ENCODE assay signal across 11 cellular contexts in genomic region chr7:30502470-30503251, GRCh38. TPM values are rescaled to one million over a fixed set of nuclear protein-coding genes. Genes with fewer than 3 reads are reported as not detected.
DNase-seq lines count a peak whose midpoint lies in the region; ATAC-seq, FAIRE-seq and TF ChIP-seq lines count a peak whose summit lies in the region.
"Had no signal": no experiment of that assay in that cellular context is flagged by ENCODE, and none has a peak within 500 bp of the region (broad histone marks: within the 10 kb centered on the region; RNA-seq: fewer than 3 reads in every experiment).

No MANE protein-coding gene starts in this region.

- H3K4me3 ChIP-seq in OCI-LY3 (ENCODE audit: low read length) (no peak overlapping the region), endothelial cell of umbilical vein (replicated peaks in 1 of 3; ENCODE audit: insufficient read depth in 1 of 3, low read depth in 1 of 3, low read length in 3 of 3) (no peak overlapping the region)
- H3K4me3 ChIP-seq: SJCRH30 had no signal

- dilution Hi-C loops in endothelial cell of umbilical vein (cut with MboI; ENCODE audit: extremely low pct_ligation_motif_present, low sequenced_read_pairs) = no loop called here

- TF ChIP-seq CTCF in OCI-LY3 (IDR thresholded peaks at IDR 0.05; ENCODE audit: low read depth, low read length) (no peak), endothelial cell of umbilical vein (IDR thresholded peaks at IDR 0.05; ENCODE audit: extremely low read depth in 1 of 2, insufficient read depth in 1 of 2, low read depth in 1 of 2, low read length in 2 of 2) (no peak)

- POLR2A ChIA-PET in endothelial cell of umbilical vein (lab: Charles Lee) = no interaction called here

- FAIRE-seq in endothelial cell of umbilical vein (lab: Jason Lieb, UNC) = no peak

- H3K27me3 Mint-ChIP-seq in stimulated activated naive CD8-positive, alpha-beta T cell treated with anti-CD3 and anti-CD28 coated beads, Interleukin-15, Interleukin-2, amounts not matched to agents 100 ng/mL and 50 ng/mL, for 24 hours = no peaks in the 10 kb centered on the region

- H3K27me3 ChIP-seq in OCI-LY3 (ENCODE audit: low read depth, low read length) (no peaks in the 10 kb centered on the region), endothelial cell of umbilical vein (ENCODE audit: control insufficient read depth in 2 of 2, insufficient read depth in 2 of 2, low read length in 2 of 2) (no peaks in the 10 kb centered on the region)
- H3K27me3 ChIP-seq: SJCRH30 had no signal

- H3K4me3 Mint-ChIP-seq in stimulated activated naive CD8-positive, alpha-beta T cell treated with anti-CD3 and anti-CD28 coated beads, Interleukin-15, Interleukin-2, amounts not matched to agents 100 ng/mL and 50 ng/mL, for 24 hours = peak overlapping the region; percentile 89

- H3K27ac ChIP-seq in OCI-LY3 (ENCODE audit: low read length) = no peak overlapping the region
- no peak overlapping the region for H3K27ac ChIP-seq in endothelial cell of umbilical vein (ENCODE audit: insufficient read depth, low read depth, low read length)
- H3K27ac ChIP-seq in substantia nigra (ENCODE audit: low read depth, low read length, poor library complexity, severe bottlenecking) = no peak overlapping the region
- H3K27ac ChIP-seq: SJCRH30 had no signal

- H3K4me1 ChIP-seq in OCI-LY3 (ENCODE audit: low read length) (peaks cover 11% of the 10 kb centered on the region), endothelial cell of umbilical vein (ENCODE audit: control insufficient read depth, extremely low read depth, insufficient read depth, low read length) (peaks cover 15% of the 10 kb centered on the region)

- H3K9me3 Mint-ChIP-seq in stimulated activated naive CD8-positive, alpha-beta T cell treated with anti-CD3 and anti-CD28 coated beads, Interleukin-15, Interleukin-2, amounts not matched to agents 100 ng/mL and 50 ng/mL, for 24 hours = no peaks in the 10 kb centered on the region

- peaks cover 45% of the 10 kb centered on the region for H3K4me1 Mint-ChIP-seq in stimulated activated naive CD8-positive, alpha-beta T cell treated with anti-CD3 and anti-CD28 coated beads, Interleukin-15, Interleukin-2, amounts not matched to agents 100 ng/mL and 50 ng/mL, for 24 hours (ENCODE audit: low read depth)

- intact Hi-C loops in endothelial cell of umbilical vein (cut with micrococcal nuclease) = loop anchor here (10.0 kb wide), 1 partner anchor 218 kb away; the partner anchor contains the start of gene ZNRF2

- no TSS peak for BruUV-seq in endothelial cell of umbilical vein (replicated peaks; lab: Mats Ljungman, UMichigan)

- H3K4me2 ChIP-seq in OCI-LY3 (ENCODE audit: low read length) (0 out of 2 replicates have a peak overlapping the region, but pooled peaks have one; percentile 95), endothelial cell of umbilical vein (ENCODE audit: insufficient read depth, low read length) (peak overlapping the region; percentile 96)

- no peak for DNase-seq in stimulated activated naive CD8-positive, alpha-beta T cell treated with anti-CD3 and anti-CD28 coated beads, Interleukin-15, Interleukin-2, amounts not matched to agents 100 U/mL and 50 U/mL, for 24 hours
- DNase-seq in endothelial cell of umbilical vein (ENCODE audit: low read depth, low spot score) (no peak), substantia nigra (lab: John Stamatoyannopoulos, UW) (no peak), C1 segment of cervical spinal cord (lab: John Stamatoyannopoulos, UW) (no peak)
- DNase-seq: hypothalamus, NCI-H187, SJCRH30 had no signal

- no peak for TF ChIP-seq POLR2A in endothelial cell of umbilical vein (IDR thresholded peaks at IDR 0.05; ENCODE audit: low read depth, low read length)

- ATAC-seq in stimulated activated naive CD8-positive, alpha-beta T cell treated with anti-CD3 and anti-CD28 coated beads, Interleukin-15, Interleukin-2, amounts not matched to agents 100 U/mL and 50 U/mL, for 24 hours = no peak
- ATAC-seq in GM18519 (IDR thresholded peaks at IDR 0.05; ENCODE audit: low FRiP score, unreplicated experiment) (no peak), HG03108 (IDR thresholded peaks at IDR 0.05; ENCODE audit: unreplicated experiment) (no peak)

- no peak overlapping the region for H3K9ac ChIP-seq in OCI-LY3 (ENCODE audit: low read length)
- H3K9ac ChIP-seq in endothelial cell of umbilical vein (replicated peaks; ENCODE audit: extremely low read depth, insufficient read depth, low read length) = no peak overlapping the region

- H3K27ac Mint-ChIP-seq in stimulated activated naive CD8-positive, alpha-beta T cell treated with anti-CD3 and anti-CD28 coated beads, Interleukin-15, Interleukin-2, amounts not matched to agents 100 ng/mL and 50 ng/mL, for 24 hours = no peak overlapping the region

- no peaks in the 10 kb centered on the region for H3K9me3 ChIP-seq in OCI-LY3 (ENCODE audit: insufficient read depth, low read length)
- H3K9me3 ChIP-seq in endothelial cell of umbilical vein (replicated peaks; ENCODE audit: control insufficient read depth, insufficient read depth, low read length) = no peaks in the 10 kb centered on the region

- CTCF ChIA-PET in endothelial cell of umbilical vein (lab: Charles Lee) = interaction anchor here (1.4 to 1.7 kb wide), 2 partner anchors 34 to 61 kb away, joined by 3 to 13 read pairs; no protein-coding TSS in a partner anchor

- no peaks in the 10 kb centered on the region for H4K20me1 ChIP-seq in OCI-LY3 (ENCODE audit: insufficient read depth, low read length)
- H4K20me1 ChIP-seq in endothelial cell of umbilical vein (replicated peaks; ENCODE audit: control insufficient read depth, extremely low read depth, insufficient read depth, low read length) = no peaks in the 10 kb centered on the region

- peaks cover 23% of the 10 kb centered on the region for H3K79me2 ChIP-seq in OCI-LY3 (ENCODE audit: low read length)
- H3K79me2 ChIP-seq in endothelial cell of umbilical vein (ENCODE audit: control insufficient read depth, insufficient read depth, low read length) = peaks cover 32% of the 10 kb centered on the region

- H3K36me3 ChIP-seq in OCI-LY3 (replicated peaks; ENCODE audit: low read depth, low read length) (peaks cover 19% of the 10 kb centered on the region), endothelial cell of umbilical vein (ENCODE audit: control insufficient read depth in 2 of 2, extremely low read depth in 1 of 2, insufficient read depth in 2 of 2, low read length in 2 of 2) (peaks cover 0 to under 1% of the 10 kb centered on the region in 2 experiments)

- H3K9me1 ChIP-seq in endothelial cell of umbilical vein (replicated peaks; ENCODE audit: control insufficient read depth, extremely low read depth, insufficient read depth, low read length) = no peaks in the 10 kb centered on the region

- H2AFZ ChIP-seq in OCI-LY3 (ENCODE audit: low read depth, low read length) = no peak overlapping the region
- H2AFZ ChIP-seq in endothelial cell of umbilical vein (ENCODE audit: low read depth, low read length) = no peak overlapping the region

- H3K36me3 Mint-ChIP-seq in stimulated activated naive CD8-positive, alpha-beta T cell treated with anti-CD3 and anti-CD28 coated beads, Interleukin-15, Interleukin-2, amounts not matched to agents 100 ng/mL and 50 ng/mL, for 24 hours (ENCODE audit: low read depth) = peaks cover 31% of the 10 kb centered on the region

TF ChIP-seq in endothelial cell of umbilical vein, 7 proteins besides CTCF, POLR2A, EP300 and RAD21:
- TF ChIP-seq FOS (IDR thresholded peaks at IDR 0.05; ENCODE audit: borderline replicate concordance, insufficient read depth, low read length) (no peak), GATA2 (IDR thresholded peaks at IDR 0.05; ENCODE audit: insufficient read depth, insufficient read length, low read depth, low read length) (no peak)

RNA-seq across cellular contexts. Expression of gene GGCT, which starts 2.0 kb away (rescaled TPM):
- 44.3 and 46.9 TPM in 2 replicates for total RNA-seq in endothelial cell of umbilical vein
- polyA plus RNA-seq in endothelial cell of umbilical vein = 14.7 and 21.1 TPM in 2 replicates
- 26.5 and 30.0 TPM in 2 replicates for polyA plus RNA-seq in endothelial cell of umbilical vein (2011; cell fraction: cytosol; rRNA removed)
- 10.6 and 15.9 TPM in 2 replicates for polyA plus RNA-seq in endothelial cell of umbilical vein (2011; cell fraction: nucleus; rRNA removed)
- 38.7 and 57.2 TPM in 2 replicates for polyA plus RNA-seq in endothelial cell of umbilical vein (2012)
- polyA minus RNA-seq in endothelial cell of umbilical vein = 8.0 and 8.3 TPM in 2 replicates
- 17.1 TPM for polyA minus RNA-seq in endothelial cell of umbilical vein (2011; cell fraction: cytosol; rRNA and poly(A)+ RNA removed)
- polyA minus RNA-seq in endothelial cell of umbilical vein (2011; cell fraction: nucleus; rRNA and poly(A)+ RNA removed) = 5.1 and 5.8 TPM in 2 replicates

RNA-seq across cellular contexts. Expression of gene NOD1, which starts 24.1 kb away (rescaled TPM):
- 39.2 and 39.7 TPM in 2 replicates for total RNA-seq in endothelial cell of umbilical vein
- polyA plus RNA-seq in endothelial cell of umbilical vein = 22.1 and 23.2 TPM in 2 replicates
- 14.3 and 16.9 TPM in 2 replicates for polyA plus RNA-seq in endothelial cell of umbilical vein (2011; cell fraction: cytosol; rRNA removed)
- 86.8 and 90.9 TPM in 2 replicates for polyA plus RNA-seq in endothelial cell of umbilical vein (2011; cell fraction: nucleus; rRNA removed)
- polyA plus RNA-seq in endothelial cell of umbilical vein (2012) = 13.3 and 14.4 TPM in 2 replicates
- 47.1 and 47.2 TPM in 2 replicates for polyA minus RNA-seq in endothelial cell of umbilical vein
- polyA minus RNA-seq in endothelial cell of umbilical vein (2011; cell fraction: cytosol; rRNA and poly(A)+ RNA removed) = 4.5 TPM
- 73.2 and 79.1 TPM in 2 replicates for polyA minus RNA-seq in endothelial cell of umbilical vein (2011; cell fraction: nucleus; rRNA and poly(A)+ RNA removed)
